Comparison of ENCODE assay signal across 15 cellular contexts in the genomic region with DNA sequence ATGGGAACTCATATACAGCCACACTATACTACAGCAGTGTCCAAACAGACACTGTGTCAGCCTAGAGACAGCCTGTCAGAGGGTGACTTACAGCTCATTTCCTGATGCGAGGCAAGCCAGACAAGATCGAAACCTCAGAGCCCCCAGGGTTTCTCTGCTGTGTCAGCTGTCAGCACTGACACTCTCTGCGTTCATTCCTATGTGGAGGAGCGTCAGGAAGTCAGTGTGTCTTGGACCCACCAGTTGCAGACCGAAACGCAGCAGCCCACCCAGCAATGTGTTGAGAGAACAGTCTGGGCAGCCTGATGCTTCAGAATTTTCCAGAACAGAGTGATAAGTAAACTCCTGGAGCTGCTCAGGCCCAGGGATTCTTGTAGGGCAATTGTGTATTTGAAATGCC. TPM values are rescaled to one million over a fixed set of nuclear protein-coding genes. Genes with fewer than 3 reads are reported as not detected.
DNase-seq lines count a peak whose midpoint lies in the region; ATAC-seq, FAIRE-seq and TF ChIP-seq lines count a peak whose summit lies in the region.
"Had no signal": no experiment of that assay in that cellular context is flagged by ENCODE, and none has a peak within 500 bp of the region (broad histone marks: within the 10 kb centered on the region; RNA-seq: fewer than 3 reads in every experiment).

No MANE protein-coding gene starts in this region.

- peaks cover 15 to 31% of the 10 kb centered on the region in 2 experiments; a peak in 4 of 5 replicates for H3K27me3 ChIP-seq in K562 (ENCODE audit: control insufficient read depth in 2 of 2, insufficient read depth in 2 of 2, low read length in 2 of 2)
- H3K27me3 ChIP-seq: Peyer's patch had no signal

- BruUV-seq in K562 (replicated peaks; lab: Mats Ljungman, UMichigan): no TSS peak

- H2AFZ ChIP-seq in K562 (ENCODE audit: low read depth, low read length): no peak overlapping the region

- POLR2A ChIA-PET in K562 (lab: Yijun Ruan, JAX): no interaction called here

- no peak for TF ChIP-seq RAD21 in K562 (CRISPR knock-in tag; conservative IDR thresholded peaks at IDR 0.05 in 1 of 2, IDR thresholded peaks at IDR 0.05 in 1 of 2)

- no peak overlapping the region for H3K27ac Mint-ChIP-seq in stimulated activated effector memory CD8-positive, alpha-beta T cell treated with anti-CD3 and anti-CD28 coated beads, Interleukin-12 subunit alpha, Interleukin-12 subunit beta, amount 100 ng/mL, for 72 hours

- peaks cover 3% of the 10 kb centered on the region for H3K9me3 Mint-ChIP-seq in stimulated activated effector memory CD8-positive, alpha-beta T cell treated with anti-CD3 and anti-CD28 coated beads, Interleukin-12 subunit alpha, Interleukin-12 subunit beta, amount 100 ng/mL, for 72 hours

- no peaks in the 10 kb centered on the region for H3K9me3 ChIP-seq in K562 (replicated peaks; ENCODE audit: control insufficient read depth, insufficient read depth, low read depth, low read length)
- H3K9me3 ChIP-seq: left lung, Peyer's patch had no signal

- H3K9ac ChIP-seq in K562 (ENCODE audit: insufficient read depth in 1 of 2, low read depth in 2 of 2, low read length in 2 of 2): peak overlapping the region in 1 of 2 experiments; percentile 48; a peak in 1 of 4 replicates

- H3K36me3 Mint-ChIP-seq in stimulated activated effector memory CD8-positive, alpha-beta T cell treated with anti-CD3 and anti-CD28 coated beads, Interleukin-12 subunit alpha, Interleukin-12 subunit beta, amount 100 ng/mL, for 72 hours: no peaks in the 10 kb centered on the region

- peak overlapping the region; percentile 16 for H3K4me3 Mint-ChIP-seq in stimulated activated effector memory CD8-positive, alpha-beta T cell treated with anti-CD3 and anti-CD28 coated beads, Interleukin-12 subunit alpha, Interleukin-12 subunit beta, amount 100 ng/mL, for 72 hours

- CTCF ChIA-PET in K562 (lab: Yijun Ruan, JAX; ENCODE audit: low intra/inter-chr PET ratio): no interaction called here

- no peak for TF ChIP-seq CTCF in K562 (IDR thresholded peaks at IDR 0.05 in 2 of 3, conservative IDR thresholded peaks at IDR 0.05 in 1 of 3; ENCODE audit: insufficient read depth in 2 of 3, low read depth in 1 of 3, low read length in 3 of 3)

- WGBS in K562 (ENCODE audit: insufficient coverage, low coverage, missing lambda C conversion rate): 1% methylated on average over 6 of the region's 6 CpGs

- ATAC-seq in K562: peak; percentile 70
- peak; percentile 94 for ATAC-seq in stimulated activated effector memory CD8-positive, alpha-beta T cell treated with anti-CD3 and anti-CD28 coated beads, Interleukin-12 subunit alpha, Interleukin-12 subunit beta, amount 100 ng/mL, for 72 hours
- no peak for ATAC-seq in GM18519 (IDR thresholded peaks at IDR 0.05; ENCODE audit: low FRiP score, unreplicated experiment)
- ATAC-seq in GM18502 (IDR thresholded peaks at IDR 0.05; ENCODE audit: poor library complexity, unreplicated experiment): no peak
- ATAC-seq: HCT116, left lung had no signal

- no peak for TF ChIP-seq POLR2A in K562 (conservative IDR thresholded peaks at IDR 0.05)

- no peaks in the 10 kb centered on the region for H3K9me1 ChIP-seq in K562 (ENCODE audit: control insufficient read depth, insufficient read depth, low read length)

- no peak for TF ChIP-seq EP300 in K562 (IDR thresholded peaks at IDR 0.05; ENCODE audit: low read length)

- H3K36me3 ChIP-seq in K562 (ENCODE audit: control insufficient read depth, insufficient read depth, low read length): no peaks in the 10 kb centered on the region
- H3K36me3 ChIP-seq: left lung, Peyer's patch had no signal

- intact Hi-C loops in K562 (cut with micrococcal nuclease): no loop called here

- peaks cover 3 to 11% of the 10 kb centered on the region in 2 experiments; a peak in 2 of 5 replicates for H3K4me1 ChIP-seq in K562 (replicated peaks in 1 of 2; ENCODE audit: control insufficient read depth in 2 of 2, insufficient read depth in 2 of 2, low read length in 2 of 2)
- H3K4me1 ChIP-seq: left lung, Peyer's patch had no signal

- no peak overlapping the region for H3K4me2 ChIP-seq in K562 (ENCODE audit: insufficient read depth, low read length)

- H3K4me3 ChIP-seq in K562: no peak overlapping the region
- H3K4me3 ChIP-seq: left lung, Peyer's patch had no signal

- no peaks in the 10 kb centered on the region for H4K20me1 ChIP-seq in K562 (replicated peaks; ENCODE audit: control insufficient read depth, insufficient read depth, low read length)

- no peak for FAIRE-seq in K562 (lab: Jason Lieb, UNC)
- FAIRE-seq: A204.1, G401.6 had no signal

- in situ Hi-C loops in K562 (cut with MboI): no loop called here

- peak; percentile 19 for DNase-seq in NCI-H82 (lab: John Stamatoyannopoulos, UW)
- DNase-seq in NCI-H82 treated with DMSO at 0.1 percent for 48 hours (lab: John Stamatoyannopoulos, UW; ENCODE audit: unreplicated experiment): no peak
- peak; percentile 15 for DNase-seq in T-helper 9 cell
- no peak for DNase-seq in K562 (ENCODE audit: extremely low read depth in 1 of 4, low spot score in 3 of 4)
- DNase-seq in stimulated activated effector memory CD8-positive, alpha-beta T cell treated with anti-CD3 and anti-CD28 coated beads, Interleukin-12 subunit alpha, Interleukin-12 subunit beta, amount 100 ng/mL, for 72 hours (ENCODE audit: low spot score in 2 of 2): peak in 1 of 2 donors; percentile 52
- DNase-seq in Ammon's horn (ENCODE audit: low spot score): no peak
- DNase-seq: caudate nucleus, left lung, NCI-H1417 treated with DMSO at 0.1 percent for 48 hours, Peyer's patch had no signal

- H3K79me2 ChIP-seq in K562 (ENCODE audit: control insufficient read depth, insufficient read depth, low read length): no peaks in the 10 kb centered on the region

- H3K27ac ChIP-seq in K562 (ENCODE audit: extremely low read depth, low read depth, low read length): no peak overlapping the region
- H3K27ac ChIP-seq: left lung, Peyer's patch had no signal

- H3K4me1 Mint-ChIP-seq in stimulated activated effector memory CD8-positive, alpha-beta T cell treated with anti-CD3 and anti-CD28 coated beads, Interleukin-12 subunit alpha, Interleukin-12 subunit beta, amount 100 ng/mL, for 72 hours: peaks cover 22% of the 10 kb centered on the region

TF ChIP-seq in K562, 482 proteins besides CTCF, POLR2A, EP300 and RAD21 (continues in another document):
- TF ChIP-seq, protein P1, sequence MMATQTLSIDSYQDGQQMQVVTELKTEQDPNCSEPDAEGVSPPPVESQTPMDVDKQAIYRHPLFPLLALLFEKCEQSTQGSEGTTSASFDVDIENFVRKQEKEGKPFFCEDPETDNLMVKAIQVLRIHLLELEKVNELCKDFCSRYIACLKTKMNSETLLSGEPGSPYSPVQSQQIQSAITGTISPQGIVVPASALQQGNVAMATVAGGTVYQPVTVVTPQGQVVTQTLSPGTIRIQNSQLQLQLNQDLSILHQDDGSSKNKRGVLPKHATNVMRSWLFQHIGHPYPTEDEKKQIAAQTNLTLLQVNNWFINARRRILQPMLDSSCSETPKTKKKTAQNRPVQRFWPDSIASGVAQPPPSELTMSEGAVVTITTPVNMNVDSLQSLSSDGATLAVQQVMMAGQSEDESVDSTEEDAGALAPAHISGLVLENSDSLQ (IDR thresholded peaks at IDR 0.05): peak; percentile 68
- no peak for TF ChIP-seq ZNF121 (CRISPR knock-in tag; conservative IDR thresholded peaks at IDR 0.05)

RNA-seq across cellular contexts. Expression of a gene that starts 20.6 kb away (rescaled TPM):
- 2.1 and 2.2 TPM in 2 replicates for total RNA-seq in K562 (2011; cell fraction: chromatin; rRNA removed; ENCODE audit: low replicate concordance)
- total RNA-seq in K562 (2011; cell fraction: nucleolus; rRNA removed): 0.92 and 1.2 TPM in 2 replicates
- 1.1 and 1.5 TPM in 2 replicates for total RNA-seq in K562 (2011; cell fraction: nucleoplasm; rRNA removed)
- total RNA-seq in K562 (2014; rRNA removed): 0.45 and 0.54 TPM in 2 replicates
- total RNA-seq in K562 (2014; rRNA removed; fragmentation: Illumina TruSeq; extraction: Trizol): 0.16 and 0.18 TPM in 2 replicates
- 0.29 and 0.49 TPM in 2 replicates for total RNA-seq in K562 (2015; rRNA removed; fragmentation: Illumina TruSeq; extraction: Trizol)
- 0.83 and 1.1 TPM in 2 replicates for total RNA-seq in K562 (2021)
- 0.31 and 0.36 TPM in 2 replicates for polyA plus RNA-seq in K562 (2011; rRNA removed)
- 0.15 and 0.31 TPM in 2 replicates for polyA plus RNA-seq in K562 (2011; cell fraction: cytosol; rRNA removed)
- 0.32 and 0.47 TPM in 2 replicates for polyA plus RNA-seq in K562 (2011; cell fraction: nucleus; rRNA removed)
- polyA plus RNA-seq in K562 (2012): 1.9 and 4.6 TPM in 2 replicates
- 0.58 and 1.1 TPM in 2 replicates for polyA plus RNA-seq in K562 (2014; fragmentation: Illumina TruSeq; extraction: Trizol)
- polyA plus RNA-seq in K562 (2014; fragmentation: Nextera tagmentation; extraction: Ambion mirVana): under 1 TPM; 0.04 to 0.14 TPM
- 0.45 and 0.90 TPM in 2 replicates for polyA plus RNA-seq in K562 (2014; rRNA removed)
- 0.35 and 0.42 TPM in 2 replicates for polyA minus RNA-seq in K562 (2011; rRNA and poly(A)+ RNA removed)
- polyA minus RNA-seq in K562 (2011; cell fraction: cytosol; rRNA and poly(A)+ RNA removed): 0.36 and 0.86 TPM in 2 replicates
- polyA minus RNA-seq in K562 (2011; cell fraction: nucleus; rRNA and poly(A)+ RNA removed): 0.40 and 0.44 TPM in 2 replicates

RNA-seq across cellular contexts. Expression of a gene that starts 29.0 kb away (rescaled TPM):
- not detected in 2 replicates for total RNA-seq in K562 (2011; cell fraction: chromatin; rRNA removed; ENCODE audit: low replicate concordance)
- not detected in 2 replicates for total RNA-seq in K562 (2011; cell fraction: nucleolus; rRNA removed)
- not detected in 2 replicates for total RNA-seq in K562 (2011; cell fraction: nucleoplasm; rRNA removed)
- total RNA-seq in K562 (2014; rRNA removed) (not detected in 2 replicates), K562 (2014; rRNA removed; fragmentation: Illumina TruSeq; extraction: Trizol) (not detected in 2 replicates), K562 (2015; rRNA removed; fragmentation: Illumina TruSeq; extraction: Trizol) (not detected in 2 replicates), K562 (2021) (not detected in 2 replicates)
- polyA plus RNA-seq in K562 (2011; rRNA removed) (not detected in 2 replicates), K562 (2014; fragmentation: Illumina TruSeq; extraction: Trizol) (not detected in 2 replicates), K562 (2014; fragmentation: Nextera tagmentation; extraction: Ambion mirVana) (not detected), K562 (2014; rRNA removed) (not detected in 2 replicates)
- polyA plus RNA-seq in K562 (2011; cell fraction: cytosol; rRNA removed): not detected in 2 replicates
- polyA plus RNA-seq in K562 (2011; cell fraction: nucleus; rRNA removed): not detected in 2 replicates
- not detected in 2 replicates for polyA plus RNA-seq in K562 (2012)
- polyA minus RNA-seq in K562 (2011; rRNA and poly(A)+ RNA removed): not detected in 2 replicates
- polyA minus RNA-seq in K562 (2011; cell fraction: cytosol; rRNA and poly(A)+ RNA removed): not detected in 2 replicates
- polyA minus RNA-seq in K562 (2011; cell fraction: nucleus; rRNA and poly(A)+ RNA removed): not detected in 2 replicates
- total RNA-seq: left lung, Peyer's patch had no signal

Comparison
In these comparisons a context has a peak if more than half of its experiments do, and no peak if none do; other contexts are left out.
1. DNase-seq: peak in NCI-H82 (single experiment) and T-helper 9 cell (single experiment); none in NCI-H82 treated with DMSO at 0.1 percent for 48 hours (single experiment), K562 (0 of 4) and Ammon's horn (single experiment).
2. ATAC-seq: peak in K562 (single experiment) and stimulated activated effector memory CD8-positive, alpha-beta T cell treated with anti-CD3 and anti-CD28 coated beads, Interleukin-12 subunit alpha, Interleukin-12 subunit beta, amount 100 ng/mL, for 72 hours (single experiment); none in GM18519 (single experiment) and GM18502 (single experiment).